In genomic region chr6:158818008-158818579, GRCh38 we compare ENCODE assay signal across 8 cellular contexts. TPM values are rescaled to one million over a fixed set of nuclear protein-coding genes. Genes with fewer than 3 reads are reported as not detected.
DNase-seq lines count a peak whose midpoint lies in the region; ATAC-seq and TF ChIP-seq lines count a peak whose summit lies in the region.

No MANE protein-coding gene starts in this region.

- peak; percentile 68 to 86 (median 78) for DNase-seq in CD4-positive, alpha-beta T cell
- DNase-seq in RWPE2 (ENCODE audit: low spot score) (peak; percentile 80), activated gamma-delta T cell treated with Interleukin-2 at 50 U/mL for 16 hours (peak; percentile 77), foreskin keratinocyte (no peak), thoracic aorta (ENCODE audit: low spot score) (peak; percentile 23)

- H3K27me3 Mint-ChIP-seq in CD4-positive, alpha-beta T cell: no peaks in the 10 kb centered on the region

- CTCF ChIA-PET in CD4-positive, alpha-beta T cell (lab: Charles Lee): interaction anchor here (2.4 kb wide), 1 partner anchor 52 kb away, joined by 9 read pairs; no protein-coding TSS in a partner anchor

- H3K27ac Mint-ChIP-seq in CD4-positive, alpha-beta T cell: peak overlapping the region; percentile 95

- intact Hi-C loops in CD4-positive, alpha-beta T cell (cut with DNase I, micrococcal nuclease): loop anchor here (1.0 to 5.0 kb wide), 4 partner anchors 35 to 155 kb away; no protein-coding TSS in a partner anchor

- H3K36me3 Mint-ChIP-seq in CD4-positive, alpha-beta T cell (ENCODE audit: low read depth): peaks cover 56% of the 10 kb centered on the region

- H3K36me3 ChIP-seq in HUES48 (ENCODE audit: control insufficient read depth, insufficient read depth, low read length) (peaks cover 43% of the 10 kb centered on the region), RWPE2 (ENCODE audit: low read depth) (peaks cover 49% of the 10 kb centered on the region), neutrophil (no peaks in the 10 kb centered on the region), thoracic aorta (no peaks in the 10 kb centered on the region)

- H3K27ac ChIP-seq in CD4-positive, alpha-beta T cell (ENCODE audit: low read depth, low read length): peak overlapping the region; percentile 97
- H3K27ac ChIP-seq in HUES48 (ENCODE audit: low read depth, low read length) (peak overlapping the region; percentile 83), RWPE2 (ENCODE audit: poor library complexity, severe bottlenecking) (peak overlapping the region; percentile 86), foreskin keratinocyte (peak overlapping the region; percentile 85), neutrophil (peak overlapping the region; percentile 82), thoracic aorta (peak overlapping the region; percentile 89 to 91)

- peak; percentile 60 for ATAC-seq in CD4-positive, alpha-beta T cell (ENCODE audit: poor library complexity)
- ATAC-seq in GM19438 (IDR thresholded peaks at IDR 0.05; ENCODE audit: low read depth, unreplicated experiment) (peak; percentile 33), RWPE2 (ENCODE audit: low read depth) (peak; percentile 68), foreskin keratinocyte (peak; percentile 71), thoracic aorta (ENCODE audit: insufficient number of reproducible peaks, low FRiP score, low read depth) (peak; percentile 34)

- H3K4me1 Mint-ChIP-seq in CD4-positive, alpha-beta T cell (ENCODE audit: low read depth): peaks cover 61% of the 10 kb centered on the region

- H3K9me3 Mint-ChIP-seq in CD4-positive, alpha-beta T cell: peaks cover 3% of the 10 kb centered on the region

- H3K9ac ChIP-seq in HUES48 (ENCODE audit: low read depth, low read length): peak overlapping the region; percentile 92

- TF ChIP-seq CTCF in CD4-positive, alpha-beta T cell (IDR thresholded peaks at IDR 0.05): no peak
- TF ChIP-seq CTCF in RWPE2 (IDR thresholded peaks at IDR 0.05; ENCODE audit: poor library complexity, severe bottlenecking) (no peak), foreskin keratinocyte (conservative IDR thresholded peaks at IDR 0.05) (no peak), neutrophil (IDR thresholded peaks at IDR 0.05) (no peak), thoracic aorta (IDR thresholded peaks at IDR 0.05) (no peak)

- H3K9me3 ChIP-seq in CD4-positive, alpha-beta T cell (ENCODE audit: control insufficient read depth, low read length): no peaks in the 10 kb centered on the region
- H3K9me3 ChIP-seq in HUES48 (ENCODE audit: control insufficient read depth, insufficient read depth, low read length): 0 out of 2 replicates have a peak, but pooled peaks cover 2% of the 10 kb centered on the region
- no peaks in the 10 kb centered on the region for H3K9me3 ChIP-seq in RWPE2 (ENCODE audit: severe bottlenecking)
- no peaks in the 10 kb centered on the region for H3K9me3 ChIP-seq in neutrophil
- no peaks in the 10 kb centered on the region for H3K9me3 ChIP-seq in thoracic aorta

- POLR2A ChIA-PET in CD4-positive, alpha-beta T cell (lab: Charles Lee): interaction anchor here (0.7 to 2.6 kb wide), 7 partner anchors 8 to 225 kb away, joined by 3 to 33 read pairs (median 4); no protein-coding TSS in a partner anchor

- H3K4me1 ChIP-seq in HUES48 (ENCODE audit: control insufficient read depth, insufficient read depth, low read length): peaks cover 41% of the 10 kb centered on the region
- H3K4me1 ChIP-seq in RWPE2 (ENCODE audit: insufficient read depth, poor library complexity, severe bottlenecking): peaks cover 39% of the 10 kb centered on the region
- H3K4me1 ChIP-seq in foreskin keratinocyte: peaks cover 28% of the 10 kb centered on the region
- H3K4me1 ChIP-seq in neutrophil (ENCODE audit: control insufficient read depth in 1 of 2, insufficient read depth in 1 of 2, low read depth in 1 of 2, low read length in 1 of 2): peaks cover 18 to 24% of the 10 kb centered on the region in 2 experiments
- H3K4me1 ChIP-seq in thoracic aorta (ENCODE audit: control insufficient read depth in 1 of 2, low read depth in 2 of 2): peaks cover 11 to 37% of the 10 kb centered on the region in 2 donors

- peak overlapping the region; percentile 99 for H3K4me3 Mint-ChIP-seq in CD4-positive, alpha-beta T cell

- no peaks in the 10 kb centered on the region for H3K27me3 ChIP-seq in CD4-positive, alpha-beta T cell (ENCODE audit: control insufficient read depth, insufficient read depth, low read length)
- H3K27me3 ChIP-seq in HUES48 (ENCODE audit: control insufficient read depth, insufficient read depth, low read length) (peaks cover 8% of the 10 kb centered on the region), RWPE2 (ENCODE audit: insufficient read depth, poor library complexity, severe bottlenecking) (no peaks in the 10 kb centered on the region), foreskin keratinocyte (no peaks in the 10 kb centered on the region), neutrophil (peaks cover 8% of the 10 kb centered on the region), thoracic aorta (replicated peaks; ENCODE audit: insufficient read depth) (no peaks in the 10 kb centered on the region)

- H3K4me3 ChIP-seq in HUES48 (ENCODE audit: low read depth, low read length) (peak overlapping the region; percentile 89), RWPE2 (ENCODE audit: severe bottlenecking) (peak overlapping the region; percentile 99), neutrophil (ENCODE audit: low read depth in 1 of 2, low read length in 1 of 2) (peak overlapping the region; percentile 79 to 88), thoracic aorta (peak overlapping the region; percentile 86)

RNA-seq across cellular contexts. Expression of gene EZR, which starts 1.1 kb away (rescaled TPM):
- total RNA-seq in CD4-positive, alpha-beta T cell: 100 to 1,000 TPM; 434 to 449 TPM
- 169 and 218 TPM in 2 replicates for total RNA-seq in foreskin keratinocyte
- 100 and 126 TPM in 2 replicates for polyA plus RNA-seq in foreskin keratinocyte
- total RNA-seq in thoracic aorta: 10 to 100 TPM; 26.8 to 55.2 TPM

Comparison
In these comparisons a context has a peak if more than half of its experiments do, and no peak if none do; other contexts are left out.
1. DNase-seq: peak in CD4-positive, alpha-beta T cell (10 of 10), RWPE2 (single experiment), activated gamma-delta T cell treated with Interleukin-2 at 50 U/mL for 16 hours (single experiment) and thoracic aorta (single experiment); none in foreskin keratinocyte (0 of 2).
2. Peak in every context shown above with its lines, with median percentiles within 50 percentile points of each other: ATAC-seq, H3K27ac ChIP-seq and H3K4me3 ChIP-seq.